Comparison of ENCODE assay signal across 8 cellular contexts in genomic region chr19:16829822-16830289, GRCh38. TPM values are rescaled to one million over a fixed set of nuclear protein-coding genes. Genes with fewer than 3 reads are reported as not detected.
A peak's percentile ranks its signal among the peaks of the same experiment; 100 is the strongest.
DNase-seq lines count a peak whose midpoint lies in the region; TF ChIP-seq lines count a peak whose summit lies in the region.

No MANE protein-coding gene starts in this region.

- H3K4me1 Mint-ChIP-seq in T-helper 2 cell treated with Interferon-gamma antibody and Interleukin-4, amounts not matched to agents 5 μg/mL and 100 μg/mL, for 36 hours (ENCODE audit: low read depth): peaks cover 19% of the 10 kb centered on the region

- H3K27ac ChIP-seq in ascending aorta: peak overlapping the region; percentile 71 to 80
- peak overlapping the region; percentile 53 to 87 (median 54) for H3K27ac ChIP-seq in thyroid gland

- H3K27ac Mint-ChIP-seq in T-helper 2 cell treated with Interferon-gamma antibody and Interleukin-4, amounts not matched to agents 5 μg/mL and 100 μg/mL, for 36 hours: peak overlapping the region; percentile 85

- no peak for DNase-seq in T-helper 2 cell treated with Interferon-gamma antibody and Interleukin-4, amounts not matched to agents 5 μg/mL and 100 μg/mL, for 36 hours (ENCODE audit: low spot score)
- DNase-seq in T-helper 2 cell (no peak), ascending aorta (ENCODE audit: low spot score in 2 of 2) (no peak), left kidney (ENCODE audit: low read depth, low spot score) (peak; percentile 15), thyroid gland (no peak), GM13977 (ENCODE audit: low spot score) (no peak), AG08395 (ENCODE audit: low spot score) (no peak), HCEC 1CT (no peak)

- TF ChIP-seq POLR2A in thyroid gland (IDR thresholded peaks at IDR 0.05): no peak

- peak overlapping the region; percentile 82 to 96 for H3K4me3 ChIP-seq in ascending aorta
- H3K4me3 ChIP-seq in thyroid gland (replicated peaks in 1 of 3): peak overlapping the region; percentile 39 to 81 (median 64)

- peaks cover 18% of the 10 kb centered on the region for H3K36me3 Mint-ChIP-seq in T-helper 2 cell treated with Interferon-gamma antibody and Interleukin-4, amounts not matched to agents 5 μg/mL and 100 μg/mL, for 36 hours (ENCODE audit: low read depth)

- peak overlapping the region; percentile 86 for H3K4me3 Mint-ChIP-seq in T-helper 2 cell treated with Interferon-gamma antibody and Interleukin-4, amounts not matched to agents 5 μg/mL and 100 μg/mL, for 36 hours

- no peaks in the 10 kb centered on the region for H3K27me3 ChIP-seq in ascending aorta
- H3K27me3 ChIP-seq in thyroid gland: no peaks in the 10 kb centered on the region

- intact Hi-C loops in ascending aorta (cut with DNase I): loop anchor here (5.0 to 10.0 kb wide), 2 partner anchors 58 to 115 kb away; partner anchors contain the start of gene NWD1
- intact Hi-C loops in thyroid gland (cut with DNase I): no loop called here

- H3K4me1 ChIP-seq in ascending aorta (peaks cover 5 to 7% of the 10 kb centered on the region in 2 donors), thyroid gland (peaks cover 19% of the 10 kb centered on the region in 2 donors)

- in situ Hi-C loops in GM13977 (cut with MboI; ENCODE audit: low pct_unique_long_range_greater_than_20kb, low sequenced_read_pairs, unreplicated experiment): no loop called here

- 19 to 21% methylated on average over 10 of the region's 13 CpGs for WGBS in thyroid gland, 2 donors

- H3K9me3 ChIP-seq in ascending aorta (no peaks in the 10 kb centered on the region), thyroid gland (no peaks in the 10 kb centered on the region)

- TF ChIP-seq CTCF in ascending aorta (IDR thresholded peaks at IDR 0.05): no peak
- TF ChIP-seq CTCF in thyroid gland (IDR thresholded peaks at IDR 0.05): no peak
- no peak for TF ChIP-seq CTCF in GM13977 (IDR thresholded peaks at IDR 0.05; ENCODE audit: extremely low read depth, insufficient read depth, missing control alignments)

- H3K9me3 Mint-ChIP-seq in T-helper 2 cell treated with Interferon-gamma antibody and Interleukin-4, amounts not matched to agents 5 μg/mL and 100 μg/mL, for 36 hours: no peaks in the 10 kb centered on the region

- peaks cover 29 to 38% of the 10 kb centered on the region in 2 donors for H3K36me3 ChIP-seq in ascending aorta
- peaks cover 28 to 33% of the 10 kb centered on the region in 2 donors for H3K36me3 ChIP-seq in thyroid gland

- H3K27me3 Mint-ChIP-seq in T-helper 2 cell treated with Interferon-gamma antibody and Interleukin-4, amounts not matched to agents 5 μg/mL and 100 μg/mL, for 36 hours (ENCODE audit: low read depth): peaks cover 25% of the 10 kb centered on the region

RNA-seq across cellular contexts. Expression of gene SIN3B, which starts 0.7 kb away (rescaled TPM):
- total RNA-seq in ascending aorta (72.3 TPM), thyroid gland (10 to 100 TPM; 33.6 to 65.9 (median 47.6) TPM)

RNA-seq across cellular contexts. Expression of gene F2RL3, which starts 58.9 kb away (rescaled TPM):
- 7.6 TPM for total RNA-seq in ascending aorta
- 10 to 100 TPM in 3 of 4 donors, 1 to 10 TPM in 1; 9.9 to 44.2 (median 12.6) TPM for total RNA-seq in thyroid gland
